Comparison of ENCODE assay signal across 2 cellular contexts in the genomic region with DNA sequence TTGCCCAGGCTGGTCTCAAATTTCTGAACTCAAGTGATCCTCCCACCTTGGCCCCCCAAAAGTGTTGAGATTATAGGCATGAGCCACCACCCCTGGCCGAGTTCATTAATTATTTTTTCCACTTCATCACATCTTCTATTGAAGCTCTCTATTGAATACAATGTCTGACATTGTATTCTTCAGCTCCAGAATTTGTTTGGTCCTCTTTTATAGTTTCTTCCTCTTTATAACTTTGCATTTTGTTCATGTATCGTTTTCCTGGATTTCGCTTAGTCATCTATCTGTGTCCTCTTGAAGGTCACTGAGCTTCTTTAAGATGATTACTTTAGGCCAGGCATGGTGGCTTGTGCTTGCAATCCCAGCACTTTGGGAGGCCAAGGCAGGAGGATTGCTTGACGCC.
A peak's percentile ranks its signal among the peaks of the same experiment; 100 is the strongest.
TF ChIP-seq lines count a peak whose summit lies in the region.

No MANE protein-coding gene starts in this region.

TF ChIP-seq in HepG2, 621 proteins besides CTCF, POLR2A, EP300 and RAD21:
- TF ChIP-seq ZNF160 (CRISPR knock-in tag; IDR thresholded peaks at IDR 0.05) (peak; percentile 59; the same call in 1 of the 2 replicates), SCMH1 (CRISPR knock-in tag; IDR thresholded peaks at IDR 0.05; ENCODE audit: borderline replicate concordance) (no peak), MAFK (conservative IDR thresholded peaks at IDR 0.05 in 1 of 2, IDR thresholded peaks at IDR 0.05 in 1 of 2; ENCODE audit: low read length in 2 of 2) (peak in 1 of 2 experiments; percentile 57; a peak in 3 of 4 replicates), STAG1 (CRISPR knock-in tag; IDR thresholded peaks at IDR 0.05) (no peak), ZNF558 (CRISPR knock-in tag; IDR thresholded peaks at IDR 0.05; ENCODE audit: borderline replicate concordance) (no peak), PAX8 (CRISPR knock-in tag; IDR thresholded peaks at IDR 0.05; ENCODE audit: borderline replicate concordance) (no peak), MAFF (IDR thresholded peaks at IDR 0.05; ENCODE audit: low read depth, low read length) (peak; percentile 32; the same call in 1 of the 2 replicates), NFE2L2 (IDR thresholded peaks at IDR 0.05; ENCODE audit: low read length) (peak; percentile 38; the same call in 1 of the 2 replicates)
- TF ChIP-seq, protein P1, sequence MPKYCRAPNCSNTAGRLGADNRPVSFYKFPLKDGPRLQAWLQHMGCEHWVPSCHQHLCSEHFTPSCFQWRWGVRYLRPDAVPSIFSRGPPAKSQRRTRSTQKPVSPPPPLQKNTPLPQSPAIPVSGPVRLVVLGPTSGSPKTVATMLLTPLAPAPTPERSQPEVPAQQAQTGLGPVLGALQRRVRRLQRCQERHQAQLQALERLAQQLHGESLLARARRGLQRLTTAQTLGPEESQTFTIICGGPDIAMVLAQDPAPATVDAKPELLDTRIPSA (CRISPR knock-in tag; IDR thresholded peaks at IDR 0.05; ENCODE audit: borderline replicate concordance) = no peak
- TF ChIP-seq, protein P2, sequence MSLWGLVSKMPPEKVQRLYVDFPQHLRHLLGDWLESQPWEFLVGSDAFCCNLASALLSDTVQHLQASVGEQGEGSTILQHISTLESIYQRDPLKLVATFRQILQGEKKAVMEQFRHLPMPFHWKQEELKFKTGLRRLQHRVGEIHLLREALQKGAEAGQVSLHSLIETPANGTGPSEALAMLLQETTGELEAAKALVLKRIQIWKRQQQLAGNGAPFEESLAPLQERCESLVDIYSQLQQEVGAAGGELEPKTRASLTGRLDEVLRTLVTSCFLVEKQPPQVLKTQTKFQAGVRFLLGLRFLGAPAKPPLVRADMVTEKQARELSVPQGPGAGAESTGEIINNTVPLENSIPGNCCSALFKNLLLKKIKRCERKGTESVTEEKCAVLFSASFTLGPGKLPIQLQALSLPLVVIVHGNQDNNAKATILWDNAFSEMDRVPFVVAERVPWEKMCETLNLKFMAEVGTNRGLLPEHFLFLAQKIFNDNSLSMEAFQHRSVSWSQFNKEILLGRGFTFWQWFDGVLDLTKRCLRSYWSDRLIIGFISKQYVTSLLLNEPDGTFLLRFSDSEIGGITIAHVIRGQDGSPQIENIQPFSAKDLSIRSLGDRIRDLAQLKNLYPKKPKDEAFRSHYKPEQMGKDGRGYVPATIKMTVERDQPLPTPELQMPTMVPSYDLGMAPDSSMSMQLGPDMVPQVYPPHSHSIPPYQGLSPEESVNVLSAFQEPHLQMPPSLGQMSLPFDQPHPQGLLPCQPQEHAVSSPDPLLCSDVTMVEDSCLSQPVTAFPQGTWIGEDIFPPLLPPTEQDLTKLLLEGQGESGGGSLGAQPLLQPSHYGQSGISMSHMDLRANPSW (CRISPR knock-in tag; IDR thresholded peaks at IDR 0.05; ENCODE audit: borderline replicate concordance) = no peak
TF ChIP-seq in HepG2: peak in this region for 4.

TF ChIP-seq in K562, 482 proteins besides CTCF, POLR2A, EP300 and RAD21 (continues in another document):
- TF ChIP-seq CBX1 (IDR thresholded peaks at IDR 0.05; ENCODE audit: low read depth) = peak; percentile 50; the same call in 1 of the 2 replicates
- TF ChIP-seq CHCHD3 (CRISPR knock-in tag; IDR thresholded peaks at IDR 0.05) = no peak
- peak in 1 of 2 experiments; percentile 69; a peak in 1 of 3 replicates for TF ChIP-seq CBX3 (IDR thresholded peaks at IDR 0.05; ENCODE audit: borderline replicate concordance in 1 of 2, low read length in 2 of 2)
- peak; percentile 80 for TF ChIP-seq C11orf30 (IDR thresholded peaks at IDR 0.05; ENCODE audit: low read depth)
- TF ChIP-seq ZNF316 (IDR thresholded peaks at IDR 0.05) = peak; percentile 91
- no peak for TF ChIP-seq JUND (IDR thresholded peaks at IDR 0.05; ENCODE audit: borderline replicate concordance, low read depth, low read length)
- TF ChIP-seq JUND (tag; IDR thresholded peaks at IDR 0.05; ENCODE audit: borderline replicate concordance, low read depth, low read length) = no peak
- no peak for TF ChIP-seq ZNF551 (CRISPR knock-in tag; IDR thresholded peaks at IDR 0.05)
- TF ChIP-seq JUN (IDR thresholded peaks at IDR 0.05; ENCODE audit: borderline replicate concordance, low read depth, low read length) = no peak
- TF ChIP-seq JUN (CRISPR knock-in tag; IDR thresholded peaks at IDR 0.05; ENCODE audit: borderline replicate concordance) = no peak
- TF ChIP-seq, protein P3, sequence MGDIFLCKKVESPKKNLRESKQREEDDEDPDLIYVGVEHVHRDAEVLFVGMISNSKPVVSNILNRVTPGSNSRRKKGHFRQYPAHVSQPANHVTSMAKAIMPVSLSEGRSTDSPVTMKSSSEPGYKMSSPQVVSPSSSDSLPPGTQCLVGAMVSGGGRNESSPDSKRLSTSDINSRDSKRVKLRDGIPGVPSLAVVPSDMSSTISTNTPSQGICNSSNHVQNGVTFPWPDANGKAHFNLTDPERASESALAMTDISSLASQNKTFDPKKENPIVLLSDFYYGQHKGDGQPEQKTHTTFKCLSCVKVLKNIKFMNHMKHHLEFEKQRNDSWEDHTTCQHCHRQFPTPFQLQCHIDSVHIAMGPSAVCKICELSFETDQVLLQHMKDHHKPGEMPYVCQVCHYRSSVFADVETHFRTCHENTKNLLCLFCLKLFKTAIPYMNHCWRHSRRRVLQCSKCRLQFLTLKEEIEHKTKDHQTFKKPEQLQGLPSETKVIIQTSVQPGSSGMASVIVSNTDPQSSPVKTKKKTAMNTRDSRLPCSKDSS (IDR thresholded peaks at IDR 0.05; ENCODE audit: low read depth, partially characterized antibody) = peak; percentile 68
- TF ChIP-seq TRIM24 (IDR thresholded peaks at IDR 0.05) = peak in 1 of 2 experiments; percentile 50; a peak in 2 of 4 replicates
- no peak for TF ChIP-seq ZNF583 (CRISPR knock-in tag; IDR thresholded peaks at IDR 0.05)
- no peak for TF ChIP-seq CAMTA2 (CRISPR knock-in tag; conservative IDR thresholded peaks at IDR 0.05)
- TF ChIP-seq, protein P4, sequence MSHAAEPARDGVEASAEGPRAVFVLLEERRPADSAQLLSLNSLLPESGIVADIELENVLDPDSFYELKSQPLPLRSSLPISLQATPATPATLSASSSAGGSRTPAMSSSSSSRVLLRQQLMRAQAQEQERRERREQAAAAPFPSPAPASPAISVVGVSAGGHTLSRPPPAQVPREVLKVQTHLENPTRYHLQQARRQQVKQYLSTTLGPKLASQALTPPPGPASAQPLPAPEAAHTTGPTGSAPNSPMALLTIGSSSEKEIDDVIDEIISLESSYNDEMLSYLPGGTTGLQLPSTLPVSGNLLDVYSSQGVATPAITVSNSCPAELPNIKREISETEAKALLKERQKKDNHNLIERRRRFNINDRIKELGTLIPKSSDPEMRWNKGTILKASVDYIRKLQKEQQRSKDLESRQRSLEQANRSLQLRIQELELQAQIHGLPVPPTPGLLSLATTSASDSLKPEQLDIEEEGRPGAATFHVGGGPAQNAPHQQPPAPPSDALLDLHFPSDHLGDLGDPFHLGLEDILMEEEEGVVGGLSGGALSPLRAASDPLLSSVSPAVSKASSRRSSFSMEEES (CRISPR knock-in tag; IDR thresholded peaks at IDR 0.05) = no peak
- TF ChIP-seq RUNX1 (IDR thresholded peaks at IDR 0.05; ENCODE audit: low read depth) = no peak
- TF ChIP-seq, protein P5, sequence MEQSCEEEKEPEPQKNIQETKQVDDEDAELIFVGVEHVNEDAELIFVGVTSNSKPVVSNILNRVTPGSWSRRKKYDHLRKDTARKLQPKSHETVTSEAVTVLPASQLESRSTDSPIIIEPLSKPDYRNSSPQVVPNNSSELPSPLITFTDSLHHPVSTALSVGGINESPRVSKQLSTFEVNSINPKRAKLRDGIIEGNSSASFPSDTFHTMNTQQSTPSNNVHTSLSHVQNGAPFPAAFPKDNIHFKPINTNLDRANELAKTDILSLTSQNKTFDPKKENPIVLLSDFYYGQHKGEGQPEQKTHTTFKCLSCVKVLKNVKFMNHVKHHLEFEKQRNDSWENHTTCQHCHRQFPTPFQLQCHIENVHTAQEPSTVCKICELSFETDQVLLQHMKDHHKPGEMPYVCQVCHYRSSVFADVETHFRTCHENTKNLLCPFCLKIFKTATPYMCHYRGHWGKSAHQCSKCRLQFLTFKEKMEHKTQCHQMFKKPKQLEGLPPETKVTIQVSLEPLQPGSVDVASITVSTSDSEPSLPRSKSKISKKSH (CRISPR knock-in tag; IDR thresholded peaks at IDR 0.05) = peak; percentile 42; the same call in 1 of the 2 replicates
- TF ChIP-seq L3MBTL2 (IDR thresholded peaks at IDR 0.05) = no peak
- no peak for TF ChIP-seq HSF4 (CRISPR knock-in tag; IDR thresholded peaks at IDR 0.05; ENCODE audit: borderline replicate concordance)
- TF ChIP-seq MAFF (IDR thresholded peaks at IDR 0.05; ENCODE audit: low read length) = peak; percentile 77
- no peak for TF ChIP-seq FOXJ2 (tag; IDR thresholded peaks at IDR 0.05)
- no peak for TF ChIP-seq SMARCE1 (IDR thresholded peaks at IDR 0.05)
- TF ChIP-seq PTRF (tag; IDR thresholded peaks at IDR 0.05) = no peak
- TF ChIP-seq HDAC2 (IDR thresholded peaks at IDR 0.05) = no peak
- TF ChIP-seq, protein P6, sequence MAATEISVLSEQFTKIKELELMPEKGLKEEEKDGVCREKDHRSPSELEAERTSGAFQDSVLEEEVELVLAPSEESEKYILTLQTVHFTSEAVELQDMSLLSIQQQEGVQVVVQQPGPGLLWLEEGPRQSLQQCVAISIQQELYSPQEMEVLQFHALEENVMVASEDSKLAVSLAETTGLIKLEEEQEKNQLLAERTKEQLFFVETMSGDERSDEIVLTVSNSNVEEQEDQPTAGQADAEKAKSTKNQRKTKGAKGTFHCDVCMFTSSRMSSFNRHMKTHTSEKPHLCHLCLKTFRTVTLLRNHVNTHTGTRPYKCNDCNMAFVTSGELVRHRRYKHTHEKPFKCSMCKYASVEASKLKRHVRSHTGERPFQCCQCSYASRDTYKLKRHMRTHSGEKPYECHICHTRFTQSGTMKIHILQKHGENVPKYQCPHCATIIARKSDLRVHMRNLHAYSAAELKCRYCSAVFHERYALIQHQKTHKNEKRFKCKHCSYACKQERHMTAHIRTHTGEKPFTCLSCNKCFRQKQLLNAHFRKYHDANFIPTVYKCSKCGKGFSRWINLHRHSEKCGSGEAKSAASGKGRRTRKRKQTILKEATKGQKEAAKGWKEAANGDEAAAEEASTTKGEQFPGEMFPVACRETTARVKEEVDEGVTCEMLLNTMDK (IDR thresholded peaks at IDR 0.05; ENCODE audit: borderline replicate concordance, insufficient read depth, low read depth, low read length, poor library complexity, severe bottlenecking) = no peak
- TF ChIP-seq, protein P7, sequence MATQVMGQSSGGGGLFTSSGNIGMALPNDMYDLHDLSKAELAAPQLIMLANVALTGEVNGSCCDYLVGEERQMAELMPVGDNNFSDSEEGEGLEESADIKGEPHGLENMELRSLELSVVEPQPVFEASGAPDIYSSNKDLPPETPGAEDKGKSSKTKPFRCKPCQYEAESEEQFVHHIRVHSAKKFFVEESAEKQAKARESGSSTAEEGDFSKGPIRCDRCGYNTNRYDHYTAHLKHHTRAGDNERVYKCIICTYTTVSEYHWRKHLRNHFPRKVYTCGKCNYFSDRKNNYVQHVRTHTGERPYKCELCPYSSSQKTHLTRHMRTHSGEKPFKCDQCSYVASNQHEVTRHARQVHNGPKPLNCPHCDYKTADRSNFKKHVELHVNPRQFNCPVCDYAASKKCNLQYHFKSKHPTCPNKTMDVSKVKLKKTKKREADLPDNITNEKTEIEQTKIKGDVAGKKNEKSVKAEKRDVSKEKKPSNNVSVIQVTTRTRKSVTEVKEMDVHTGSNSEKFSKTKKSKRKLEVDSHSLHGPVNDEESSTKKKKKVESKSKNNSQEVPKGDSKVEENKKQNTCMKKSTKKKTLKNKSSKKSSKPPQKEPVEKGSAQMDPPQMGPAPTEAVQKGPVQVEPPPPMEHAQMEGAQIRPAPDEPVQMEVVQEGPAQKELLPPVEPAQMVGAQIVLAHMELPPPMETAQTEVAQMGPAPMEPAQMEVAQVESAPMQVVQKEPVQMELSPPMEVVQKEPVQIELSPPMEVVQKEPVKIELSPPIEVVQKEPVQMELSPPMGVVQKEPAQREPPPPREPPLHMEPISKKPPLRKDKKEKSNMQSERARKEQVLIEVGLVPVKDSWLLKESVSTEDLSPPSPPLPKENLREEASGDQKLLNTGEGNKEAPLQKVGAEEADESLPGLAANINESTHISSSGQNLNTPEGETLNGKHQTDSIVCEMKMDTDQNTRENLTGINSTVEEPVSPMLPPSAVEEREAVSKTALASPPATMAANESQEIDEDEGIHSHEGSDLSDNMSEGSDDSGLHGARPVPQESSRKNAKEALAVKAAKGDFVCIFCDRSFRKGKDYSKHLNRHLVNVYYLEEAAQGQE (CRISPR knock-in tag; IDR thresholded peaks at IDR 0.05; ENCODE audit: low read depth) = no peak
- TF ChIP-seq, protein P2 (CRISPR knock-in tag; IDR thresholded peaks at IDR 0.05) = no peak
- TF ChIP-seq ZNF408 (CRISPR knock-in tag; IDR thresholded peaks at IDR 0.05; ENCODE audit: low read depth) = no peak
- TF ChIP-seq MEF2A (IDR thresholded peaks at IDR 0.05; ENCODE audit: control insufficient read depth, low read depth, low read length) = no peak
- no peak for TF ChIP-seq RNF2 (IDR thresholded peaks at IDR 0.05)
- TF ChIP-seq DPF2 (IDR thresholded peaks at IDR 0.05) = 0 out of 2 replicates have a peak, but pooled peaks have one; percentile 27
- TF ChIP-seq TRIM28 (IDR thresholded peaks at IDR 0.05) = peak; percentile 85
- TF ChIP-seq ZNF184 (CRISPR knock-in tag; IDR thresholded peaks at IDR 0.05) = no peak
